ENCODE assay signal across 13 cellular contexts in the genomic region with DNA sequence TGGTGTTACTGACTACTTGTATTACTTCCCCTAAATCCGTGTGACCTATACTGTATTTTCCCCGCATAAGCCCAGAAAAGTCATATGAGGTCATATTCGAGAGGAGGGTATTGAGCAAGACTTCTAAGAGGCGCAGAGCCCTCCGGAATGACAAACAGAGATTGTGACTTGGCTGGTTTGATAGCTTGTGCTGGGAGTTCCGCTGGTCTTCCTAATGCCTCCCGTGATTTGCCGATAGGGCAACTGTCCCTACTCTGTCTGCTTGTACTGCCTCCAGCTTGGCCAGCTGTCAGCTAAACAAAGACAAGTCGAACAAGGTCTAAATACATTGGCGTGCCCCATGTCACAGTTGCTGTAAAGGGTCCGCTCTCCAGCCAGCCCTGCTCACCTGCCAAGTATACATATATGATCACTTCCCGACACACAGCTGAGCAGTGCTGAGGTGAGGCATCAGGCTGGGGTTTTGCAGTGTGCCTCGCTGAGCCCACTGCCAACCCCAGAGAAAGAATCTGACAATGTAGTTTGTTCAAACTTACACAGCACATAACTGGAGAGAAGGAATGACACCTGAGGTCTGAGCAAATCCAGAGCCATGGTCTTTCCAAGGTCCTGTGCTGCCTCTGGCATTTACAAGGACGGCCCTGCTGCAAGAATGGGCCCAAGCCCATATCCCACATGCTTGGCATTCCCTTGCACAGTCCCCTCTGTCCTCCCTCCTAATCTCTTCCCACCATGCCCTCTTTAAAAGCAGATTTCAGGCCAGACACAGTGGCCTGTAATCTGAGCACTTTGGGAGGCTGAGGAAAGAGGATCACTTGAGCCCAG. TPM values are rescaled to one million over a fixed set of nuclear protein-coding genes. Genes with fewer than 3 reads are reported as not detected.
DNase-seq lines count a peak whose midpoint lies in the region; ATAC-seq, FAIRE-seq and TF ChIP-seq lines count a peak whose summit lies in the region.
"Had no signal": no experiment of that assay in that cellular context is flagged by ENCODE, and none has a peak within 500 bp of the region (broad histone marks: within the 10 kb centered on the region; RNA-seq: fewer than 3 reads in every experiment).

No MANE protein-coding gene starts in this region.

- H3K27me3 Mint-ChIP-seq in T-helper 17 cell, result peaks cover 5% of the 10 kb centered on the region
- no peaks in the 10 kb centered on the region for H3K27me3 Mint-ChIP-seq in naive thymus-derived CD8-positive, alpha-beta T cell
- H3K27me3 Mint-ChIP-seq: activated B cell treated with CpG ODN at 0.5 μM for 24 hours had no signal

- no peak overlapping the region for H3K9ac ChIP-seq in kidney (ENCODE audit: low read length in 2 of 2)

- TF ChIP-seq CTCF in kidney (IDR thresholded peaks at IDR 0.05; ENCODE audit: borderline replicate concordance, extremely low read depth, insufficient read depth), result no peak

- no peak for ATAC-seq in T-helper 17 cell
- no peak for ATAC-seq in GM18868 (IDR thresholded peaks at IDR 0.05; ENCODE audit: unreplicated experiment)
- ATAC-seq in naive thymus-derived CD8-positive, alpha-beta T cell, result no peak
- ATAC-seq: activated T-cell treated with anti-CD3 and anti-CD28 coated beads, Interleukin-2, amount 50 U/mL, for 72 hours; body of pancreas had no signal

- POLR2A ChIA-PET in HEK293T (lab: Yijun Ruan, JAX), result interaction anchor here (2.2 kb wide), 1 partner anchor 24 kb away, joined by 10 read pairs; a partner anchor contains a TSS
- POLR2A ChIA-PET in naive thymus-derived CD8-positive, alpha-beta T cell (lab: Charles Lee), result no interaction called here

- peaks cover 3 to 5% of the 10 kb centered on the region in 2 donors for H3K36me3 ChIP-seq in kidney (ENCODE audit: control insufficient read depth in 1 of 2, insufficient read depth in 2 of 2, low read length in 2 of 2)

- peaks cover 0 to 8% of the 10 kb centered on the region in 2 donors for H3K4me1 ChIP-seq in kidney (ENCODE audit: control insufficient read depth in 1 of 2, insufficient read depth in 1 of 2, low read depth in 1 of 2, low read length in 2 of 2)

- H3K4me1 Mint-ChIP-seq in T-helper 17 cell, result peaks cover 7% of the 10 kb centered on the region
- H3K4me1 Mint-ChIP-seq in naive thymus-derived CD8-positive, alpha-beta T cell, result peaks cover 1 to 11% (median 7%) of the 10 kb centered on the region in 4 donors

- FAIRE-seq in kidney (lab: Jason Lieb, UNC), result no peak

- CTCF ChIA-PET in HEK293T (lab: Yijun Ruan, JAX), result no interaction called here

- H3K4me3 Mint-ChIP-seq in T-helper 17 cell, result no peak overlapping the region
- no peak overlapping the region for H3K4me3 Mint-ChIP-seq in naive thymus-derived CD8-positive, alpha-beta T cell
- H3K4me3 Mint-ChIP-seq: activated B cell treated with CpG ODN at 0.5 μM for 24 hours; activated T-cell treated with anti-CD3 and anti-CD28 coated beads, Interleukin-2, amount 50 U/mL, for 72 hours had no signal

- intact Hi-C loops in kidney (cut with DNase I), result no loop called here

- no peak overlapping the region for H3K4me3 ChIP-seq in kidney (ENCODE audit: low read length in 2 of 2)
- H3K4me3 ChIP-seq: body of pancreas, SK-N-MC had no signal

- DNase-seq in COLO668 (lab: John Stamatoyannopoulos, UW; ENCODE audit: unreplicated experiment) (peak; percentile 49), T-helper 17 cell (no peak), kidney (peak; percentile 18), pons (ENCODE audit: low spot score) (peak; percentile 14), HEK293T (ENCODE audit: extremely low spot score) (no peak)
- no peak for DNase-seq in central memory CD4-positive, alpha-beta T cell
- no peak for DNase-seq in naive thymus-derived CD8-positive, alpha-beta T cell
- DNase-seq: activated B cell treated with CpG ODN at 0.5 μM for 24 hours; activated T-cell treated with anti-CD3 and anti-CD28 coated beads, Interleukin-2, amount 50 U/mL, for 72 hours; NCI-H526 had no signal

- peaks cover 7% of the 10 kb centered on the region for H3K36me3 Mint-ChIP-seq in T-helper 17 cell (ENCODE audit: low read depth)
- H3K36me3 Mint-ChIP-seq in naive thymus-derived CD8-positive, alpha-beta T cell, result peaks cover 0 to 23% (median 11%) of the 10 kb centered on the region in 3 donors

- no peaks in the 10 kb centered on the region for H3K9me3 Mint-ChIP-seq in naive thymus-derived CD8-positive, alpha-beta T cell

- no peak overlapping the region for H3K27ac ChIP-seq in kidney (ENCODE audit: low read depth in 2 of 2, low read length in 2 of 2)
- H3K27ac ChIP-seq: SK-N-MC had no signal

- H3K27ac Mint-ChIP-seq in T-helper 17 cell, result peak overlapping the region; percentile 51
- peak overlapping the region in 2 of 10 donors; percentile 12 to 42 for H3K27ac Mint-ChIP-seq in naive thymus-derived CD8-positive, alpha-beta T cell
- H3K27ac Mint-ChIP-seq: activated B cell treated with CpG ODN at 0.5 μM for 24 hours; activated T-cell treated with anti-CD3 and anti-CD28 coated beads, Interleukin-2, amount 50 U/mL, for 72 hours had no signal

- H3K9me3 ChIP-seq in T-helper 17 cell (ENCODE audit: control insufficient read depth, low read length, poor library complexity, severe bottlenecking) (no peaks in the 10 kb centered on the region), kidney (ENCODE audit: control insufficient read depth in 1 of 2, low read length in 2 of 2) (no peaks in the 10 kb centered on the region)
- H3K9me3 ChIP-seq: body of pancreas had no signal

TF ChIP-seq in HEK293T, 16 proteins besides CTCF, POLR2A, EP300 and RAD21:
- TF ChIP-seq LEF1 (IDR thresholded peaks at IDR 0.05; ENCODE audit: borderline replicate concordance) (no peak), L3MBTL2 (conservative IDR thresholded peaks at IDR 0.05) (no peak), CTBP1 (IDR thresholded peaks at IDR 0.05; ENCODE audit: borderline replicate concordance) (no peak), ELF4 (IDR thresholded peaks at IDR 0.05) (no peak), ARNT (IDR thresholded peaks at IDR 0.05) (no peak), FOXK2 (IDR thresholded peaks at IDR 0.05) (no peak), FOXA1 (IDR thresholded peaks at IDR 0.05) (no peak)

RNA-seq across cellular contexts. Expression of a gene that starts 23.7 kb away (rescaled TPM):
- total RNA-seq in T-helper 17 cell (1 to 10 TPM; 5.2 to 8.3 TPM), kidney (66.3 TPM)
- 200 TPM for polyA plus RNA-seq in kidney (ENCODE audit: insufficient read depth, low read depth, low replicate concordance)
- 10 to 100 TPM; 17.7 to 19.6 TPM for total RNA-seq in naive thymus-derived CD8-positive, alpha-beta T cell
- polyA plus RNA-seq in naive thymus-derived CD8-positive, alpha-beta T cell, result 10 to 100 TPM; 18.8 to 38.3 (median 27.4) TPM

Comparison
In these comparisons a context has a peak if more than half of its experiments do, and no peak if none do; other contexts are left out.
1. DNase-seq: peak in COLO668 (single experiment), kidney (single experiment) and pons (single experiment); none in T-helper 17 cell (0 of 3), central memory CD4-positive, alpha-beta T cell (single experiment), HEK293T (single experiment) and naive thymus-derived CD8-positive, alpha-beta T cell (0 of 10).